In the genomic region with DNA sequence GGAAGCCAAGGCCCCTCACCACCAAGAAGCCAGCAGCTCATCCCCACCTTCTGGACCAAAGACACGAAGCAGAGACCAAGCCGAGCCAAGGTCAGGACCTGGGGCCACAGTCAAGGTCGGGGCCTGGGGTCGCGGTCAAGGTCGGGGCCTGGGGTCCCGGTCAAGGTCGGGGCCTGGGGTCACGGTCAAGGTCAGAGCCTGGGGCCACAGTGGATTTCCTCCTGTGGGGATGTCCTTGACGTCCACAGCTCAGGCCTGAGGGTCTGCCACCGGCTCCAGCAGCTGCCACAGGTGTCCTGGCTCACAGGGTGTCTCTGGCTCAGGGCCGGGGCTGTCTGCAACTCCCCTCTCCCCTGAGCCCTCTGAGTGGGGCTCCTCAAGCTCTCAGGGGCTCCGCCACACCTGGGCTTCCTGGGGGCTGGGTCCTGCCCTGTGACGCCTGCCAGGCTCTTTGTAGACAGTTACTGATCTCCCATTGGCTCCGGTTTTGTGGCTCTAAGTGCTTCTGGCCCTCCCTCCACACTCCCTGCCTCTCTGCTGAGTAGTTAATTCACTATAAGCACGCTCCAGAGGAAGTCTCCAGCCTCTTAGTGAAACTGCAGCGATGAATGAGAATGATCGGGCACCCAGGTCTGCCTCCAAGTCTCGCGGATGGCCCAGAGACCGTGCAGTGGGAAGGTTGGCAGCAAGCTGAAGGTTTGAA, we compare ENCODE assay signal across 27 cellular contexts. TPM values are rescaled to one million over a fixed set of nuclear protein-coding genes. Genes with fewer than 3 reads are reported as not detected.
DNase-seq lines count a peak whose midpoint lies in the region; ATAC-seq and TF ChIP-seq lines count a peak whose summit lies in the region.
"Had no signal": no experiment of that assay in that cellular context is flagged by ENCODE, and none has a peak within 500 bp of the region (broad histone marks: within the 10 kb centered on the region; RNA-seq: fewer than 3 reads in every experiment).

No MANE protein-coding gene starts in this region.

- H3K27ac Mint-ChIP-seq in brain = peak overlapping the region; percentile 26 to 96 (median 84)
- no peak overlapping the region for H3K27ac Mint-ChIP-seq in mesothelial cell of epicardium
- H3K27ac Mint-ChIP-seq: HFFc6; stimulated activated naive B cell treated with anti-CD40 and anti-IgM and Interleukin-4, amounts not matched to agents 10 μg/mL and 1 μg/mL and 100 μg/mL, for 72 hours had no signal

- no peaks in the 10 kb centered on the region for H3K9me3 ChIP-seq in BLaER1
- H3K9me3 ChIP-seq: adrenal gland, mucosa of descending colon, thoracic aorta had no signal

- peaks cover 0 to 6% (median 0%) of the 10 kb centered on the region in 5 experiments for H3K9me3 Mint-ChIP-seq in brain
- no peaks in the 10 kb centered on the region for H3K9me3 Mint-ChIP-seq in mesothelial cell of epicardium
- H3K9me3 Mint-ChIP-seq: HFFc6; stimulated activated naive B cell treated with anti-CD40 and anti-IgM and Interleukin-4, amounts not matched to agents 10 μg/mL and 1 μg/mL and 100 μg/mL, for 72 hours had no signal

- ATAC-seq in HG02571 (IDR thresholded peaks at IDR 0.05; ENCODE audit: unreplicated experiment) = no peak
- ATAC-seq in GM19455 (IDR thresholded peaks at IDR 0.05; ENCODE audit: unreplicated experiment) = no peak
- ATAC-seq: foreskin keratinocyte; mucosa of descending colon; stimulated activated naive B cell treated with anti-CD40 and anti-IgM and Interleukin-4, amounts not matched to agents 10 μg/mL and 1 μg/mL and 100 μg/mL, for 72 hours had no signal

- no peak for TF ChIP-seq CTCF in brain (conservative IDR thresholded peaks at IDR 0.05)
- TF ChIP-seq CTCF in mesothelial cell of epicardium (IDR thresholded peaks at IDR 0.05; ENCODE audit: unreplicated experiment) = no peak

- H3K4me3 Mint-ChIP-seq in brain (peak overlapping the region in 3 of 5 experiments; percentile 22 to 43 (median 22)), mesothelial cell of epicardium (no peak overlapping the region)
- H3K4me3 Mint-ChIP-seq: HFFc6; stimulated activated naive B cell treated with anti-CD40 and anti-IgM and Interleukin-4, amounts not matched to agents 10 μg/mL and 1 μg/mL and 100 μg/mL, for 72 hours had no signal

- H3K4me3 ChIP-seq in BLaER1 = no peak overlapping the region
- H3K4me3 ChIP-seq: adrenal gland, mucosa of descending colon, smooth muscle cell, thoracic aorta had no signal

- peaks cover 3% of the 10 kb centered on the region; the same call in 1 of the 2 replicates for H4K20me1 ChIP-seq in BLaER1

- H3K27ac ChIP-seq in BLaER1 = no peak overlapping the region
- H3K27ac ChIP-seq: adrenal gland, foreskin keratinocyte, thoracic aorta had no signal

- H3K27me3 ChIP-seq in BLaER1 = peaks cover 39% of the 10 kb centered on the region

- H3K4me1 Mint-ChIP-seq in brain (peaks cover 69% of the 10 kb centered on the region), mesothelial cell of epicardium (no peaks in the 10 kb centered on the region)

- no peaks in the 10 kb centered on the region for H3K36me3 Mint-ChIP-seq in brain
- H3K36me3 Mint-ChIP-seq in mesothelial cell of epicardium = no peaks in the 10 kb centered on the region

- H3K9ac ChIP-seq in BLaER1 = peak overlapping the region; percentile 35; the same call in 1 of the 2 replicates

- H3K27me3 Mint-ChIP-seq in brain (peaks cover 5% of the 10 kb centered on the region), mesothelial cell of epicardium (ENCODE audit: low read depth) (peaks cover 50% of the 10 kb centered on the region)

- peak overlapping the region; percentile 65 for H3K4me2 ChIP-seq in BLaER1
- H3K4me2 ChIP-seq: smooth muscle cell had no signal

- peak; percentile 20 for DNase-seq in M059J (ENCODE audit: low read depth)
- peak; percentile 74 for DNase-seq in NCI-H2171 treated with DMSO at 0.1 percent for 48 hours (lab: John Stamatoyannopoulos, UW)
- DNase-seq in NCI-H2196 treated with DMSO at 0.1 percent for 48 hours (lab: John Stamatoyannopoulos, UW; ENCODE audit: unreplicated experiment) = no peak
- DNase-seq in mesothelial cell of epicardium (ENCODE audit: low spot score in 2 of 2, unreplicated experiment in 2 of 2) = no peak
- DNase-seq: activated CD4-positive, CD25-positive, alpha-beta regulatory T cell treated with anti-CD3 and anti-CD28 coated beads, Interleukin-2, amount 50 U/mL, for 72 hours; activated T-cell treated with anti-CD3 and anti-CD28 coated beads, Interleukin-2, amount 50 U/mL, for 1 hour; DMS53; effector memory CD4-positive, alpha-beta T cell; foreskin keratinocyte; HFFc6; hippocampal formation; mucosa of descending colon; NCI-H524 treated with DMSO at 0.1 percent for 48 hours; nucleus accumbens; SHP77; stimulated activated naive B cell treated with anti-CD40 and anti-IgM and Interleukin-4, amounts not matched to agents 10 μg/mL and 1 μg/mL and 100 μg/mL, for 72 hours had no signal

- H3K4me1 ChIP-seq in BLaER1 = peaks cover 38% of the 10 kb centered on the region
- H3K4me1 ChIP-seq: adrenal gland, foreskin keratinocyte had no signal

- H3K36me3 ChIP-seq in BLaER1 = no peaks in the 10 kb centered on the region
- H3K36me3 ChIP-seq: adrenal gland, thoracic aorta had no signal

RNA-seq across cellular contexts. Expression of gene CHRNA4, which starts 5.7 kb away (rescaled TPM):
- not detected in 2 replicates for total RNA-seq in M059J (2014; rRNA removed; shearing (Covaris generic))
- polyA plus RNA-seq in brain (ENCODE audit: insufficient read depth, low read depth, low replicate concordance) = 6.4 TPM
- 0.11 to 0.63 TPM (median 0.43 TPM) in 3 replicates for total RNA-seq in mesothelial cell of epicardium
- total RNA-seq: foreskin keratinocyte, HFFc6, HT1080, mucosa of descending colon, OCI-LY7, pulmonary artery endothelial cell, smooth muscle cell, thoracic aorta had no signal
- polyA plus RNA-seq: AG04450, foreskin keratinocyte had no signal

Comparison
In these comparisons a context has a peak if more than half of its experiments do, and no peak if none do; other contexts are left out.
1. DNase-seq: peak in M059J (single experiment) and NCI-H2171 treated with DMSO at 0.1 percent for 48 hours (single experiment); none in NCI-H2196 treated with DMSO at 0.1 percent for 48 hours (single experiment) and mesothelial cell of epicardium (0 of 2).